In genomic region chr13:37651891-37652290, GRCh38 we compare ENCODE assay signal across 32 cellular contexts. TPM values are rescaled to one million over a fixed set of nuclear protein-coding genes. Genes with fewer than 3 reads are reported as not detected.
"Had no signal": no experiment of that assay in that cellular context is flagged by ENCODE, and none has a peak within 500 bp of the region (broad histone marks: within the 10 kb centered on the region; RNA-seq: fewer than 3 reads in every experiment).

No MANE protein-coding gene starts in this region.

- H3K4me1 ChIP-seq: gastroesophageal sphincter, parathyroid adenoma, psoas muscle, stomach, thyroid gland, upper lobe of left lung, vagina had no signal

- H3K27ac ChIP-seq: body of pancreas, cardiac muscle cell, coronary artery, dorsolateral prefrontal cortex, gastroesophageal sphincter, parathyroid adenoma, psoas muscle, stomach, thyroid gland, upper lobe of left lung, vagina, WERI-Rb-1 had no signal

- H2AFZ ChIP-seq: parathyroid adenoma had no signal

- H3K9me3 ChIP-seq: body of pancreas, gastroesophageal sphincter, psoas muscle, stomach, thyroid gland, upper lobe of left lung, vagina had no signal

- DNase-seq: activated CD4-positive, alpha-beta T cell treated with anti-CD3 and anti-CD28 coated beads for 48 hours; activated CD4-positive, alpha-beta T cell treated with anti-CD3 and anti-CD28 coated beads, Interleukin-2, amount 50 U/mL, for 48 hours; activated CD8-positive, alpha-beta memory T cell treated with anti-CD3 and anti-CD28 coated beads for 24 hours; activated effector memory CD4-positive, alpha-beta T cell treated with Interleukin-2 at 50 U/mL for 16 hours; activated naive CD4-positive, alpha-beta T cell treated with Interleukin-2 at 50 U/mL for 16 hours; aorta; body of pancreas; cerebellar nuclear complex; dorsolateral prefrontal cortex; effector memory CD4-positive, alpha-beta T cell; head of caudate nucleus; hypothalamus; immature natural killer cell; kidney; left colon; naive B cell; nucleus accumbens; psoas muscle; stimulated activated CD4-positive, alpha-beta T cell treated with anti-CD3 and anti-CD28 coated beads, Interleukin-15, amount 100 ng/mL, for 24 hours; stimulated activated CD4-positive, alpha-beta T cell treated with anti-CD3 and anti-CD28 coated beads, Interleukin-2, amount 100 ng/mL, for 24 hours; stimulated activated naive B cell treated with anti-CD40 and anti-IgM and Interleukin-4, amounts not matched to agents 10 μg/mL and 1 μg/mL and 100 μg/mL, for 72 hours; stomach; T-helper 9 cell; thyroid gland; upper lobe of left lung; WERI-Rb-1 had no signal

- H3K9ac ChIP-seq: parathyroid adenoma had no signal

- H3K4me3 ChIP-seq: body of pancreas, cardiac muscle cell, coronary artery, dorsolateral prefrontal cortex, gastroesophageal sphincter, psoas muscle, stomach, thyroid gland, upper lobe of left lung, vagina had no signal

- H3K36me3 ChIP-seq: cardiac muscle cell, gastroesophageal sphincter, stomach, thyroid gland, upper lobe of left lung, vagina, WERI-Rb-1 had no signal

- ATAC-seq: activated CD4-positive, CD25-positive, alpha-beta regulatory T cell treated with anti-CD3 and anti-CD28 coated beads, Interleukin-2, amount 50 U/mL, for 24 hours; body of pancreas; gastroesophageal sphincter; left colon; psoas muscle; stimulated activated naive B cell treated with anti-CD40 and anti-IgM and Interleukin-4, amounts not matched to agents 10 μg/mL and 1 μg/mL and 100 μg/mL, for 72 hours had no signal

- H3K27me3 ChIP-seq: body of pancreas, cardiac muscle cell, gastroesophageal sphincter, stomach, upper lobe of left lung, vagina had no signal

RNA-seq across cellular contexts. Expression of gene POSTN, which starts 53.3 kb away (rescaled TPM):
- polyA plus RNA-seq: immature natural killer cell had no signal
